Comparison of ENCODE assay signal across 26 cellular contexts in the genomic region with DNA sequence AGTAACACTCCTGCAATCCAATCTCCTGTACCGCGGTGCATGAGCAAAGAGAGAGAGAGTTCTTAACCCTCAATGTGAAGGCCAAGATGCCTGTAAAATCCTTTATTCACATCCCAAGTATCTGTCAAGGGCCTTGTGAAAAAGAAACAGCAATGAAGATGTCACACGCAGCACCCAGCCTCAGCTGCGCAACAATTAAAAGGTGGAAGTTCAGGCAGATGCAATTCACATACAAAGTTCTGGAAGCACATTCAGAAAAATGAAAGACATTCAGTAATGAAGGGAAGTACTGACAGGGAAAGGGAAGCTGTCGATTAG.
DNase-seq lines count a peak whose midpoint lies in the region; ATAC-seq, FAIRE-seq and TF ChIP-seq lines count a peak whose summit lies in the region.
"Had no signal": no experiment of that assay in that cellular context is flagged by ENCODE, and none has a peak within 500 bp of the region (broad histone marks: within the 10 kb centered on the region; RNA-seq: fewer than 3 reads in every experiment).

No MANE protein-coding gene starts in this region.

- 91% methylated on average over 5 of the region's 5 CpGs for WGBS in SK-N-SH (ENCODE audit: low lambda C conversion rate)

- no peaks in the 10 kb centered on the region for H3K9me2 ChIP-seq in SK-N-SH

- DNase-seq in SK-N-SH (no peak), coronary artery (ENCODE audit: low spot score) (no peak), nephron progenitor cell (no peak), type B pancreatic cell (ENCODE audit: extremely low spot score, unreplicated experiment) (no peak), NCI-H2029 treated with DMSO at 0.1 percent for 48 hours (lab: John Stamatoyannopoulos, UW) (no peak), frontal cortex (ENCODE audit: low spot score in 2 of 2) (no peak)
- DNase-seq: activated CD4-positive, CD25-positive, alpha-beta regulatory T cell treated with anti-CD3 and anti-CD28 coated beads, Interleukin-2, amount 50 U/mL, for 72 hours; activated CD8-positive, alpha-beta T cell treated with anti-CD3 and anti-CD28 coated beads, Interleukin-2, amount 10 ng/mL, durations not matched to agents 7 days and 5 days; activated gamma-delta T cell; activated naive CD8-positive, alpha-beta T cell treated with anti-CD3 and anti-CD28 coated beads, Interleukin-2, amount 50 U/mL, for 24 hours; AML-193; cortex of kidney; kidney; MM.1S; NCI-H1436 treated with DMSO at 0.1 percent for 48 hours; NCI-H510A; nucleus accumbens; PC-3; SHP77 treated with DMSO at 0.1 percent for 48 hours; stimulated activated CD4-positive, alpha-beta T cell treated with anti-CD3 and anti-CD28 coated beads, Interleukin-12 subunit alpha, Interleukin-12 subunit beta, amount 100 ng/mL, for 4 hours had no signal

- H3K36me3 ChIP-seq in SK-N-SH (replicated peaks in 1 of 2; ENCODE audit: control insufficient read depth in 1 of 2, insufficient read depth in 2 of 2, low read length in 1 of 2): peaks cover 23 to 59% of the 10 kb centered on the region in 2 experiments

- H3K36me3 Mint-ChIP-seq in nephron progenitor cell (ENCODE audit: low read depth) (peaks cover 54% of the 10 kb centered on the region), type B pancreatic cell (peaks cover 36% of the 10 kb centered on the region)

- CTCF ChIA-PET in SK-N-SH (lab: Yijun Ruan, JAX): no interaction called here

- peaks cover 12% of the 10 kb centered on the region for H3F3A ChIP-seq in SK-N-SH (replicated peaks; ENCODE audit: insufficient read depth)

- H3K4me1 Mint-ChIP-seq in nephron progenitor cell: peaks cover 8% of the 10 kb centered on the region
- peaks cover 8% of the 10 kb centered on the region for H3K4me1 Mint-ChIP-seq in type B pancreatic cell (ENCODE audit: unreplicated experiment)

- no peaks in the 10 kb centered on the region for H3K79me2 ChIP-seq in SK-N-SH (ENCODE audit: insufficient read depth)

- H3K27me3 Mint-ChIP-seq in nephron progenitor cell (ENCODE audit: low read depth, poor library complexity) (no peaks in the 10 kb centered on the region), type B pancreatic cell (no peaks in the 10 kb centered on the region)
- H3K27me3 Mint-ChIP-seq: activated naive CD8-positive, alpha-beta T cell treated with anti-CD3 and anti-CD28 coated beads, Interleukin-2, amount 50 U/mL, for 24 hours; stimulated activated naive CD8-positive, alpha-beta T cell treated with anti-CD3 and anti-CD28 coated beads, Interleukin-15, Interleukin-2, amounts not matched to agents 100 ng/mL and 50 ng/mL, for 24 hours had no signal

- H3K9me3 ChIP-seq in SK-N-SH: no peaks in the 10 kb centered on the region

- TF ChIP-seq CTCF in SK-N-SH (IDR thresholded peaks at IDR 0.05) (no peak), coronary artery (IDR thresholded peaks at IDR 0.05) (no peak), nephron progenitor cell (IDR thresholded peaks at IDR 0.05) (no peak), type B pancreatic cell (conservative IDR thresholded peaks at IDR 0.05) (no peak)

- no peaks in the 10 kb centered on the region for H4K20me1 ChIP-seq in SK-N-SH (ENCODE audit: insufficient read depth)

- no peak for ATAC-seq in SK-N-SH treated with all-trans-retinoic acid at 6 μM for 48 hours
- no peak for ATAC-seq in GM18870 (IDR thresholded peaks at IDR 0.05; ENCODE audit: unreplicated experiment)
- ATAC-seq: activated CD8-positive, alpha-beta T cell treated with anti-CD3 and anti-CD28 coated beads, Interleukin-2, amount 10 ng/mL, durations not matched to agents 7 days and 5 days; activated naive CD8-positive, alpha-beta T cell treated with anti-CD3 and anti-CD28 coated beads, Interleukin-2, amount 50 U/mL, for 24 hours; HCT116; PC-3 had no signal

- POLR2A ChIA-PET in SK-N-SH (lab: Yijun Ruan, JAX): no interaction called here

- H3K4me3 Mint-ChIP-seq in nephron progenitor cell (no peak overlapping the region), type B pancreatic cell (no peak overlapping the region)
- H3K4me3 Mint-ChIP-seq: activated CD8-positive, alpha-beta T cell treated with anti-CD3 and anti-CD28 coated beads, Interleukin-2, amount 10 ng/mL, durations not matched to agents 7 days and 5 days; activated naive CD8-positive, alpha-beta T cell treated with anti-CD3 and anti-CD28 coated beads, Interleukin-2, amount 50 U/mL, for 24 hours; stimulated activated naive CD8-positive, alpha-beta T cell treated with anti-CD3 and anti-CD28 coated beads, Interleukin-15, Interleukin-2, amounts not matched to agents 100 ng/mL and 50 ng/mL, for 24 hours had no signal

- no peak for TF ChIP-seq RAD21 in SK-N-SH (IDR thresholded peaks at IDR 0.05; ENCODE audit: low read length)

- H3K27ac Mint-ChIP-seq in nephron progenitor cell: peak overlapping the region; percentile 80
- H3K27ac Mint-ChIP-seq in type B pancreatic cell: peak overlapping the region; percentile 78
- H3K27ac Mint-ChIP-seq: activated CD8-positive, alpha-beta T cell treated with anti-CD3 and anti-CD28 coated beads, Interleukin-2, amount 10 ng/mL, durations not matched to agents 7 days and 5 days; stimulated activated naive CD8-positive, alpha-beta T cell treated with anti-CD3 and anti-CD28 coated beads, Interleukin-15, Interleukin-2, amounts not matched to agents 100 ng/mL and 50 ng/mL, for 24 hours had no signal

- FAIRE-seq in frontal cortex (lab: Jason Lieb, UNC): no peak
- FAIRE-seq: kidney, TTC549 had no signal

- H3K9ac ChIP-seq in SK-N-SH: 0 out of 2 replicates have a peak overlapping the region, but pooled peaks have one; percentile 16

- no peak for TF ChIP-seq EP300 in SK-N-SH (IDR thresholded peaks at IDR 0.05; ENCODE audit: borderline replicate concordance in 1 of 2, low read depth in 1 of 2, low read length in 1 of 2)

- peaks cover under 1 to 22% of the 10 kb centered on the region in 2 experiments; a peak in 2 of 4 replicates for H3K4me1 ChIP-seq in SK-N-SH (ENCODE audit: control insufficient read depth in 1 of 2, insufficient read depth in 2 of 2, low read depth in 1 of 2, low read length in 1 of 2)

- H3K27me3 ChIP-seq in SK-N-SH (ENCODE audit: insufficient read depth): no peaks in the 10 kb centered on the region

- H3K9me3 Mint-ChIP-seq in nephron progenitor cell: no peaks in the 10 kb centered on the region
- no peaks in the 10 kb centered on the region for H3K9me3 Mint-ChIP-seq in type B pancreatic cell
- H3K9me3 Mint-ChIP-seq: activated naive CD8-positive, alpha-beta T cell treated with anti-CD3 and anti-CD28 coated beads, Interleukin-2, amount 50 U/mL, for 24 hours; stimulated activated naive CD8-positive, alpha-beta T cell treated with anti-CD3 and anti-CD28 coated beads, Interleukin-15, Interleukin-2, amounts not matched to agents 100 ng/mL and 50 ng/mL, for 24 hours had no signal

- H2AFZ ChIP-seq in SK-N-SH (ENCODE audit: low read depth): no peak overlapping the region

- no peak overlapping the region for H3K4me3 ChIP-seq in SK-N-SH (ENCODE audit: low read depth in 2 of 2, low read length in 1 of 2)
- H3K4me3 ChIP-seq in coronary artery: no peak overlapping the region

- H3K4me2 ChIP-seq in SK-N-SH: peak overlapping the region; percentile 4; the same call in 1 of the 2 replicates

- H3K27ac ChIP-seq in SK-N-SH (ENCODE audit: low read depth in 2 of 2, low read length in 1 of 2): peak overlapping the region in 1 of 2 experiments; percentile 55; a peak in 2 of 4 replicates
- H3K27ac ChIP-seq in coronary artery: peak overlapping the region; percentile 55 to 73
- H3K27ac ChIP-seq: 22Rv1 had no signal

TF ChIP-seq in SK-N-SH, 30 proteins besides CTCF, POLR2A, EP300 and RAD21 (continues in another document):
- TF ChIP-seq SMC3 (IDR thresholded peaks at IDR 0.05; ENCODE audit: low read depth, low read length) (no peak), TAF1 (IDR thresholded peaks at IDR 0.05; ENCODE audit: borderline replicate concordance, low read depth, low read length) (no peak), FOXM1 (IDR thresholded peaks at IDR 0.05; ENCODE audit: low read depth) (no peak), RFX5 (IDR thresholded peaks at IDR 0.05; ENCODE audit: low read length) (no peak)
- TF ChIP-seq, protein P1, sequence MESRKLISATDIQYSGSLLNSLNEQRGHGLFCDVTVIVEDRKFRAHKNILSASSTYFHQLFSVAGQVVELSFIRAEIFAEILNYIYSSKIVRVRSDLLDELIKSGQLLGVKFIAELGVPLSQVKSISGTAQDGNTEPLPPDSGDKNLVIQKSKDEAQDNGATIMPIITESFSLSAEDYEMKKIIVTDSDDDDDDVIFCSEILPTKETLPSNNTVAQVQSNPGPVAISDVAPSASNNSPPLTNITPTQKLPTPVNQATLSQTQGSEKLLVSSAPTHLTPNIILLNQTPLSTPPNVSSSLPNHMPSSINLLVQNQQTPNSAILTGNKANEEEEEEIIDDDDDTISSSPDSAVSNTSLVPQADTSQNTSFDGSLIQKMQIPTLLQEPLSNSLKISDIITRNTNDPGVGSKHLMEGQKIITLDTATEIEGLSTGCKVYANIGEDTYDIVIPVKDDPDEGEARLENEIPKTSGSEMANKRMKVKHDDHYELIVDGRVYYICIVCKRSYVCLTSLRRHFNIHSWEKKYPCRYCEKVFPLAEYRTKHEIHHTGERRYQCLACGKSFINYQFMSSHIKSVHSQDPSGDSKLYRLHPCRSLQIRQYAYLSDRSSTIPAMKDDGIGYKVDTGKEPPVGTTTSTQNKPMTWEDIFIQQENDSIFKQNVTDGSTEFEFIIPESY (IDR thresholded peaks at IDR 0.05; ENCODE audit: borderline replicate concordance, low read depth): no peak

TF ChIP-seq in SK-N-SH treated with all-trans-retinoic acid at 6 μM for 48 hours, 23 proteins besides CTCF, POLR2A, EP300 and RAD21 (continues in another document):
- TF ChIP-seq, protein P2, sequence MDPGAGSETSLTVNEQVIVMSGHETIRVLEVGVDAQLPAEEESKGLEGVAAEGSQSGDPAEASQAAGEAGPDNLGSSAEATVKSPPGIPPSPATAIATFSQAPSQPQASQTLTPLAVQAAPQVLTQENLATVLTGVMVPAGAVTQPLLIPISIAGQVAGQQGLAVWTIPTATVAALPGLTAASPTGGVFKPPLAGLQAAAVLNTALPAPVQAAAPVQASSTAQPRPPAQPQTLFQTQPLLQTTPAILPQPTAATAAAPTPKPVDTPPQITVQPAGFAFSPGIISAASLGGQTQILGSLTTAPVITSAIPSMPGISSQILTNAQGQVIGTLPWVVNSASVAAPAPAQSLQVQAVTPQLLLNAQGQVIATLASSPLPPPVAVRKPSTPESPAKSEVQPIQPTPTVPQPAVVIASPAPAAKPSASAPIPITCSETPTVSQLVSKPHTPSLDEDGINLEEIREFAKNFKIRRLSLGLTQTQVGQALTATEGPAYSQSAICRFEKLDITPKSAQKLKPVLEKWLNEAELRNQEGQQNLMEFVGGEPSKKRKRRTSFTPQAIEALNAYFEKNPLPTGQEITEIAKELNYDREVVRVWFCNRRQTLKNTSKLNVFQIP (CRISPR knock-in tag; IDR thresholded peaks at IDR 0.05; ENCODE audit: borderline replicate concordance, low read depth): no peak
- TF ChIP-seq TOX (CRISPR knock-in tag; IDR thresholded peaks at IDR 0.05; ENCODE audit: borderline replicate concordance) (no peak), ZC3H10 (CRISPR knock-in tag; IDR thresholded peaks at IDR 0.05) (no peak), OSR1 (CRISPR knock-in tag; IDR thresholded peaks at IDR 0.05) (no peak)
